2 cellular contexts compared by ENCODE assay signal in the genomic region with DNA sequence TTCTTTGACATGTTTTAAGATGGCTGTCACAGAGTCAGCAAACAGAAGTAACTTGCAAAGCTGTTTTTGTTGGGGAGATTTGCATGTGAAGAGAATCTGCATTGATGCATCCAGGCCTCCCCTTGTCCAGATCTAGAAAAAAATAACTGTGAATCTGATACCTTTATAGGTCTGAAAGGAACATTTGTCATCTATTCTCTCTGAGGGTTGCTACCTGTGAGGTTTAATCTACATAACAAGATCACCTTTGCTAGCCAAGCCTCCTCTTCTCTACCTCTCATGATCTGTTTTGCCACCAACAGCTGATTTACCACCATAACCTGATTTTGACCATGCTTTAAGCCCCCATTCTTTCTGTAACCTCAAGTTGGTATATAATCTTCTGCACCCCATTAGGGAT.
TF ChIP-seq lines count a peak whose summit lies in the region.

No MANE protein-coding gene starts in this region.

TF ChIP-seq in GM23338, 12 proteins besides CTCF, POLR2A, EP300 and RAD21 (continued from another document):
- TF ChIP-seq, protein P1, sequence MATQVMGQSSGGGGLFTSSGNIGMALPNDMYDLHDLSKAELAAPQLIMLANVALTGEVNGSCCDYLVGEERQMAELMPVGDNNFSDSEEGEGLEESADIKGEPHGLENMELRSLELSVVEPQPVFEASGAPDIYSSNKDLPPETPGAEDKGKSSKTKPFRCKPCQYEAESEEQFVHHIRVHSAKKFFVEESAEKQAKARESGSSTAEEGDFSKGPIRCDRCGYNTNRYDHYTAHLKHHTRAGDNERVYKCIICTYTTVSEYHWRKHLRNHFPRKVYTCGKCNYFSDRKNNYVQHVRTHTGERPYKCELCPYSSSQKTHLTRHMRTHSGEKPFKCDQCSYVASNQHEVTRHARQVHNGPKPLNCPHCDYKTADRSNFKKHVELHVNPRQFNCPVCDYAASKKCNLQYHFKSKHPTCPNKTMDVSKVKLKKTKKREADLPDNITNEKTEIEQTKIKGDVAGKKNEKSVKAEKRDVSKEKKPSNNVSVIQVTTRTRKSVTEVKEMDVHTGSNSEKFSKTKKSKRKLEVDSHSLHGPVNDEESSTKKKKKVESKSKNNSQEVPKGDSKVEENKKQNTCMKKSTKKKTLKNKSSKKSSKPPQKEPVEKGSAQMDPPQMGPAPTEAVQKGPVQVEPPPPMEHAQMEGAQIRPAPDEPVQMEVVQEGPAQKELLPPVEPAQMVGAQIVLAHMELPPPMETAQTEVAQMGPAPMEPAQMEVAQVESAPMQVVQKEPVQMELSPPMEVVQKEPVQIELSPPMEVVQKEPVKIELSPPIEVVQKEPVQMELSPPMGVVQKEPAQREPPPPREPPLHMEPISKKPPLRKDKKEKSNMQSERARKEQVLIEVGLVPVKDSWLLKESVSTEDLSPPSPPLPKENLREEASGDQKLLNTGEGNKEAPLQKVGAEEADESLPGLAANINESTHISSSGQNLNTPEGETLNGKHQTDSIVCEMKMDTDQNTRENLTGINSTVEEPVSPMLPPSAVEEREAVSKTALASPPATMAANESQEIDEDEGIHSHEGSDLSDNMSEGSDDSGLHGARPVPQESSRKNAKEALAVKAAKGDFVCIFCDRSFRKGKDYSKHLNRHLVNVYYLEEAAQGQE (IDR thresholded peaks at IDR 0.05; ENCODE audit: unreplicated experiment) = no peak
- TF ChIP-seq ZNF331 (CRISPR knock-in tag; IDR thresholded peaks at IDR 0.05; ENCODE audit: low read depth) = no peak

TF ChIP-seq in WTC11, 78 proteins besides CTCF, POLR2A, EP300 and RAD21 (continued from another document):
- TF ChIP-seq, protein P2, sequence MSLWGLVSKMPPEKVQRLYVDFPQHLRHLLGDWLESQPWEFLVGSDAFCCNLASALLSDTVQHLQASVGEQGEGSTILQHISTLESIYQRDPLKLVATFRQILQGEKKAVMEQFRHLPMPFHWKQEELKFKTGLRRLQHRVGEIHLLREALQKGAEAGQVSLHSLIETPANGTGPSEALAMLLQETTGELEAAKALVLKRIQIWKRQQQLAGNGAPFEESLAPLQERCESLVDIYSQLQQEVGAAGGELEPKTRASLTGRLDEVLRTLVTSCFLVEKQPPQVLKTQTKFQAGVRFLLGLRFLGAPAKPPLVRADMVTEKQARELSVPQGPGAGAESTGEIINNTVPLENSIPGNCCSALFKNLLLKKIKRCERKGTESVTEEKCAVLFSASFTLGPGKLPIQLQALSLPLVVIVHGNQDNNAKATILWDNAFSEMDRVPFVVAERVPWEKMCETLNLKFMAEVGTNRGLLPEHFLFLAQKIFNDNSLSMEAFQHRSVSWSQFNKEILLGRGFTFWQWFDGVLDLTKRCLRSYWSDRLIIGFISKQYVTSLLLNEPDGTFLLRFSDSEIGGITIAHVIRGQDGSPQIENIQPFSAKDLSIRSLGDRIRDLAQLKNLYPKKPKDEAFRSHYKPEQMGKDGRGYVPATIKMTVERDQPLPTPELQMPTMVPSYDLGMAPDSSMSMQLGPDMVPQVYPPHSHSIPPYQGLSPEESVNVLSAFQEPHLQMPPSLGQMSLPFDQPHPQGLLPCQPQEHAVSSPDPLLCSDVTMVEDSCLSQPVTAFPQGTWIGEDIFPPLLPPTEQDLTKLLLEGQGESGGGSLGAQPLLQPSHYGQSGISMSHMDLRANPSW (CRISPR knock-in tag; conservative IDR thresholded peaks at IDR 0.05; ENCODE audit: low read depth) = no peak
- TF ChIP-seq, protein P3, sequence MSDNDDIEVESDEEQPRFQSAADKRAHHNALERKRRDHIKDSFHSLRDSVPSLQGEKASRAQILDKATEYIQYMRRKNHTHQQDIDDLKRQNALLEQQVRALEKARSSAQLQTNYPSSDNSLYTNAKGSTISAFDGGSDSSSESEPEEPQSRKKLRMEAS (CRISPR knock-in tag; IDR thresholded peaks at IDR 0.05) = no peak
- TF ChIP-seq ETV6 (CRISPR knock-in tag; IDR thresholded peaks at IDR 0.05) = no peak
- no peak for TF ChIP-seq MYBL2 (CRISPR knock-in tag; IDR thresholded peaks at IDR 0.05)
- TF ChIP-seq, protein P4, sequence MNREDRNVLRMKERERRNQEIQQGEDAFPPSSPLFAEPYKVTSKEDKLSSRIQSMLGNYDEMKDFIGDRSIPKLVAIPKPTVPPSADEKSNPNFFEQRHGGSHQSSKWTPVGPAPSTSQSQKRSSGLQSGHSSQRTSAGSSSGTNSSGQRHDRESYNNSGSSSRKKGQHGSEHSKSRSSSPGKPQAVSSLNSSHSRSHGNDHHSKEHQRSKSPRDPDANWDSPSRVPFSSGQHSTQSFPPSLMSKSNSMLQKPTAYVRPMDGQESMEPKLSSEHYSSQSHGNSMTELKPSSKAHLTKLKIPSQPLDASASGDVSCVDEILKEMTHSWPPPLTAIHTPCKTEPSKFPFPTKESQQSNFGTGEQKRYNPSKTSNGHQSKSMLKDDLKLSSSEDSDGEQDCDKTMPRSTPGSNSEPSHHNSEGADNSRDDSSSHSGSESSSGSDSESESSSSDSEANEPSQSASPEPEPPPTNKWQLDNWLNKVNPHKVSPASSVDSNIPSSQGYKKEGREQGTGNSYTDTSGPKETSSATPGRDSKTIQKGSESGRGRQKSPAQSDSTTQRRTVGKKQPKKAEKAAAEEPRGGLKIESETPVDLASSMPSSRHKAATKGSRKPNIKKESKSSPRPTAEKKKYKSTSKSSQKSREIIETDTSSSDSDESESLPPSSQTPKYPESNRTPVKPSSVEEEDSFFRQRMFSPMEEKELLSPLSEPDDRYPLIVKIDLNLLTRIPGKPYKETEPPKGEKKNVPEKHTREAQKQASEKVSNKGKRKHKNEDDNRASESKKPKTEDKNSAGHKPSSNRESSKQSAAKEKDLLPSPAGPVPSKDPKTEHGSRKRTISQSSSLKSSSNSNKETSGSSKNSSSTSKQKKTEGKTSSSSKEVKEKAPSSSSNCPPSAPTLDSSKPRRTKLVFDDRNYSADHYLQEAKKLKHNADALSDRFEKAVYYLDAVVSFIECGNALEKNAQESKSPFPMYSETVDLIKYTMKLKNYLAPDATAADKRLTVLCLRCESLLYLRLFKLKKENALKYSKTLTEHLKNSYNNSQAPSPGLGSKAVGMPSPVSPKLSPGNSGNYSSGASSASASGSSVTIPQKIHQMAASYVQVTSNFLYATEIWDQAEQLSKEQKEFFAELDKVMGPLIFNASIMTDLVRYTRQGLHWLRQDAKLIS (CRISPR knock-in tag; IDR thresholded peaks at IDR 0.05; ENCODE audit: borderline replicate concordance) = no peak
- no peak for TF ChIP-seq SOX15 (CRISPR knock-in tag; IDR thresholded peaks at IDR 0.05)
- TF ChIP-seq NFATC4 (CRISPR knock-in tag; IDR thresholded peaks at IDR 0.05) = no peak
